21 cellular contexts compared by ENCODE assay signal in the genomic region with DNA sequence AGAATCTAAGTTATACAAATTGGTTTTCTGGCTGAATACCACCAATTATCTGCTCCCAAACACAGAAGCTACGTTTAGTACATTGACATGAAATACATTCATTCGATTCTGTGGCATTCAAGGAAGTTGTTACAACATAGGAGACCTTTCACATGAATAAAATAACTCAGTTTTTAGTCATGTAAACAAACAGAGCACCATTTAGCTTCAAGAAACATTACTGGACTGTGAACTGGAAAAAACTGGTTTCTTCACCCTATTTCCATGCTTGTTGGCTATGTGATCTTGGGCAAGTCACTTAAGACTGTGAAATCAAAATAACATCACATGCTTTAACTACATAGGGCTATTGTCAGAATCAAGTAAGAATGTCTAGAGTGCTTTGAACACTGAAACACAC. TPM values are rescaled to one million over a fixed set of nuclear protein-coding genes. Genes with fewer than 3 reads are reported as not detected.
DNase-seq lines count a peak whose midpoint lies in the region; ATAC-seq and TF ChIP-seq lines count a peak whose summit lies in the region.
"Had no signal": no experiment of that assay in that cellular context is flagged by ENCODE, and none has a peak within 500 bp of the region (broad histone marks: within the 10 kb centered on the region; RNA-seq: fewer than 3 reads in every experiment).

No MANE protein-coding gene starts in this region.

- peaks cover 4% of the 10 kb centered on the region for H3K27me3 ChIP-seq in adipocyte (replicated peaks; ENCODE audit: control insufficient read depth, insufficient read depth, low read length)
- H3K27me3 ChIP-seq in heart left ventricle = no peaks in the 10 kb centered on the region
- H3K27me3 ChIP-seq: tibial artery had no signal

- peaks cover 16% of the 10 kb centered on the region for H3K4me1 ChIP-seq in adipocyte (ENCODE audit: control insufficient read depth, insufficient read depth, low read length)
- H3K4me1 ChIP-seq in heart left ventricle = no peaks in the 10 kb centered on the region
- H3K4me1 ChIP-seq: prostate gland, tibial artery had no signal

- no peaks in the 10 kb centered on the region for H3K36me3 ChIP-seq in adipocyte (ENCODE audit: control insufficient read depth, insufficient read depth, low read length, severe bottlenecking)
- H3K36me3 ChIP-seq in heart left ventricle = no peaks in the 10 kb centered on the region
- H3K36me3 ChIP-seq: prostate gland, tibial artery had no signal

- intact Hi-C loops in heart left ventricle (cut with DNase I) = no loop called here

- ATAC-seq in HG03457 (IDR thresholded peaks at IDR 0.05; ENCODE audit: unreplicated experiment) (no peak), GM18517 (IDR thresholded peaks at IDR 0.05; ENCODE audit: unreplicated experiment) (no peak), heart left ventricle (no peak)
- ATAC-seq: SK-N-SH treated with all-trans-retinoic acid at 6 μM for 48 hours; stimulated activated effector memory CD8-positive, alpha-beta T cell treated with anti-CD3 and anti-CD28 coated beads, Interleukin-12 subunit alpha, Interleukin-12 subunit beta, amount 100 ng/mL, for 72 hours had no signal

- no peak for TF ChIP-seq POLR2A in heart left ventricle (IDR thresholded peaks at IDR 0.05)

- H3K4me3 ChIP-seq in adipocyte (ENCODE audit: low read length) (no peak overlapping the region), heart left ventricle (no peak overlapping the region)
- H3K4me3 ChIP-seq: prostate gland, tibial artery had no signal

- WGBS in heart left ventricle, 4 donors = 66 to 75% (median 70%) methylated on average over 2 of the region's 2 CpGs

- H3K9me3 ChIP-seq in adipocyte (ENCODE audit: control insufficient read depth, low read length) (peaks cover 8% of the 10 kb centered on the region), heart left ventricle (peaks cover 0 to 5% (median 0%) of the 10 kb centered on the region in 12 donors)
- H3K9me3 ChIP-seq: prostate gland, tibial artery had no signal

- no peak for TF ChIP-seq CTCF in heart left ventricle (IDR thresholded peaks at IDR 0.05)

- H3K27ac ChIP-seq in heart left ventricle = no peak overlapping the region
- H3K27ac ChIP-seq: tibial artery had no signal

- peak; percentile 4 to 45 for DNase-seq in NCI-H526 (lab: John Stamatoyannopoulos, UW)
- DNase-seq in NCI-H526 treated with DMSO at 0.1 percent for 48 hours (lab: John Stamatoyannopoulos, UW) = no peak
- peak; percentile 48 for DNase-seq in adipocyte (ENCODE audit: low read depth)
- DNase-seq in fibroblast of the conjunctiva (ENCODE audit: low read depth) = peak; percentile 18
- DNase-seq in SKM-1 (lab: John Stamatoyannopoulos, UW; ENCODE audit: unreplicated experiment) = no peak
- no peak for DNase-seq in heart left ventricle
- DNase-seq: 8988T; activated CD4-positive, alpha-beta T cell treated with anti-CD3 and anti-CD28 coated beads, Interleukin-2, amount 10 ng/mL, durations not matched to agents 24 days and 14 days; activated naive CD4-positive, alpha-beta T cell; CD4-positive, alpha-beta T cell; dermis blood vessel endothelial cell; DMS79 treated with DMSO at 0.1 percent for 48 hours; NCI-H1930; NCI-H524 treated with DMSO at 0.1 percent for 48 hours; tibial artery had no signal

- no peak overlapping the region for H3K9ac ChIP-seq in adipocyte (ENCODE audit: low read length)

RNA-seq across cellular contexts. Expression of gene NRG4, which starts 46.2 kb away (rescaled TPM):
- total RNA-seq in heart left ventricle = 1 to 10 TPM in 1 of 9 donors, not detected in 8; 1.1 TPM
- polyA plus RNA-seq in heart left ventricle = not detected
- total RNA-seq: activated CD4-positive, alpha-beta T cell treated with anti-CD3 and anti-CD28 coated beads, Interleukin-2, amount 10 ng/mL, durations not matched to agents 24 days and 14 days; CD4-positive, alpha-beta T cell; dermis blood vessel endothelial cell; myocyte had no signal

Comparison
In these comparisons a context has a peak if more than half of its experiments do, and no peak if none do; other contexts are left out.
1. DNase-seq: peak in NCI-H526 (2 of 2), adipocyte (single experiment) and fibroblast of the conjunctiva (single experiment); none in NCI-H526 treated with DMSO at 0.1 percent for 48 hours (single experiment), SKM-1 (single experiment) and heart left ventricle (0 of 5).